In the genomic region with DNA sequence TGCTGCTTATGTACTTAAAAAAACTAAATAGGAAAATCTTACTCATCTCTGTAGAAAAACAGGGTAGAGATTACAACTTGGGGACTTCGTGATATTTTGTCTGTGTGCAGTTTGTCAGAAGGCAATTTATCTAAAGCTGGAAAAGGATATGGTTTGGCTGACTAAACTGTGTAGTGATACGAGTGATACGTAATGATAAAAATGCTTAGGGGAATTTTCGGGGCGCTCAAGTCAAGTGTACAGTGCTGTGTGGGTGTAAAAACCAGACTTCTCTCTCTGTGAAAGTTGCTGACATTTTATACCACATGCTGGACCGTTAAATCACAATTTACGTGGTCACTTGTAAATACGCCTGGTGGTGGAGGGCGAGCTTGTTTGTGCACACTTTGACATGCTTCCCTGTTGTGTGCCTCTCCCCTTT, we compare ENCODE assay signal across 9 cellular contexts.
DNase-seq lines count a peak whose midpoint lies in the region; ATAC-seq and TF ChIP-seq lines count a peak whose summit lies in the region.
"Had no signal": no experiment of that assay in that cellular context is flagged by ENCODE, and none has a peak within 500 bp of the region (broad histone marks: within the 10 kb centered on the region; RNA-seq: fewer than 3 reads in every experiment).

No MANE protein-coding gene starts in this region.

- peak overlapping the region in 5 of 6 donors; percentile 8 to 60 (median 49) for H3K27ac Mint-ChIP-seq in immature natural killer cell

- peaks cover 3% of the 10 kb centered on the region; the same call in 1 of the 2 replicates for H3K9me3 ChIP-seq in PC-9 (ENCODE audit: insufficient read depth, low read depth)
- H3K9me3 ChIP-seq: neutrophil had no signal

- H3K79me2 ChIP-seq in PC-9 (ENCODE audit: low read depth), result no peaks in the 10 kb centered on the region

- no peaks in the 10 kb centered on the region for H3F3A ChIP-seq in PC-9 (ENCODE audit: insufficient read depth, low read depth)

- ATAC-seq in GM18508 (IDR thresholded peaks at IDR 0.05; ENCODE audit: insufficient read depth, unreplicated experiment) (peak; percentile 83), HG02571 (IDR thresholded peaks at IDR 0.05; ENCODE audit: unreplicated experiment) (peak; percentile 92)

- H3K4me2 ChIP-seq in PC-9, result no peak overlapping the region

- H3K4me1 Mint-ChIP-seq in immature natural killer cell, result peaks cover 24 to 28% of the 10 kb centered on the region in 2 donors

- H4K20me1 ChIP-seq in PC-9 (ENCODE audit: insufficient read depth), result no peaks in the 10 kb centered on the region

- H2AFZ ChIP-seq in PC-9, result no peak overlapping the region

- H3K27ac ChIP-seq in PC-9, result no peak overlapping the region
- H3K27ac ChIP-seq: neutrophil had no signal

- peaks cover 0 to 5% (median 0%) of the 10 kb centered on the region in 3 donors for H3K36me3 Mint-ChIP-seq in immature natural killer cell

- CTCF ChIA-PET in PC-9 (lab: Charles Lee), result no interaction called here

- H3K27me3 Mint-ChIP-seq in immature natural killer cell (ENCODE audit: low read depth in 3 of 3), result peaks cover 0 to 2% (median 2%) of the 10 kb centered on the region in 3 donors

- BruUV-seq in PC-9 (replicated peaks; lab: Mats Ljungman, UMichigan), result no TSS peak

- POLR2A ChIA-PET in PC-9 (lab: Charles Lee; ENCODE audit: unreplicated experiment), result no interaction called here

- H3K27me3 ChIP-seq in PC-9 (ENCODE audit: insufficient read depth, low read depth), result no peaks in the 10 kb centered on the region
- H3K27me3 ChIP-seq: neutrophil had no signal

- intact Hi-C loops in PC-9 (cut with micrococcal nuclease; ENCODE audit: unreplicated experiment), result no loop called here

- H3K4me3 Mint-ChIP-seq in immature natural killer cell, result peak overlapping the region; percentile 47 to 76 (median 58)

- no peak overlapping the region for H3K4me3 ChIP-seq in PC-9

- 0 out of 2 replicates have a peak, but pooled peaks cover 5% of the 10 kb centered on the region for H3K4me1 ChIP-seq in PC-9 (replicated peaks; ENCODE audit: insufficient read depth)

- no peaks in the 10 kb centered on the region for H3K36me3 ChIP-seq in PC-9 (ENCODE audit: low read depth)
- H3K36me3 ChIP-seq: neutrophil had no signal

- H3K9me3 Mint-ChIP-seq in immature natural killer cell, result peaks cover 0 to 1% (median 0%) of the 10 kb centered on the region in 6 donors

- DNase-seq in T-helper 1 cell (peak in 3 of 5 donors; percentile 8 to 87 (median 10)), immature natural killer cell (peak; percentile 21 to 38 (median 29)), T1000 (lab: John Stamatoyannopoulos, UW) (no peak), hypothalamus (lab: John Stamatoyannopoulos, UW) (no peak), GOT3 (lab: John Stamatoyannopoulos, UW) (no peak), PC-9 (no peak)

- no peak for TF ChIP-seq CTCF in PC-9 (conservative IDR thresholded peaks at IDR 0.05)

- H3K9me2 ChIP-seq in PC-9 (ENCODE audit: insufficient read depth), result no peaks in the 10 kb centered on the region

Comparison
In these comparisons a context has a peak if more than half of its experiments do, and no peak if none do; other contexts are left out.
1. DNase-seq: peak in T-helper 1 cell (3 of 5) and immature natural killer cell (3 of 3); none in T1000 (single experiment), hypothalamus (0 of 51), GOT3 (single experiment) and PC-9 (0 of 2).